ENCODE assay signal across 18 cellular contexts in the genomic region with DNA sequence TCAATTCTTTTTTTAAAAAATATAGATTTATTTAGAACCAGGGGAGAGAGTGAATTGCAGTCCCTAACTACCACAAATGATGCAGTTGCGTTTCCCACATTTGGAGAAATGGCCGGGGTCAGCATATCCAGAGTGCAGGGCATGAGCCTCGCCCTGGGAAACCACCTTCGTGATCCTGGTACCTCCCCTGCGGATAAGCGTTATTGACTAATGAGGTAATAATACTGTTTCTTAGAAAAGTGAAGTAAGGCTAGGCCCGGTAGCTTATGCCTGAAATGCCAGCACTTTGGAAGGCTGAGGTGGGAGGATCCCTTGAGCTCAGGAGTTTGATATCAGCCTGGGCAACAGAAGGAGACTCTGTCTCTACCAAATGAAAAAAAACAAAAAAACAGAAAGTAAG.
DNase-seq lines count a peak whose midpoint lies in the region; ATAC-seq and TF ChIP-seq lines count a peak whose summit lies in the region.
"Had no signal": no experiment of that assay in that cellular context is flagged by ENCODE, and none has a peak within 500 bp of the region (broad histone marks: within the 10 kb centered on the region; RNA-seq: fewer than 3 reads in every experiment).

No MANE protein-coding gene starts in this region.

- intact Hi-C loops in MCF 10A (cut with micrococcal nuclease): no loop called here
- intact Hi-C loops in breast epithelium (cut with DNase I; ENCODE audit: low total_unique reads): no loop called here
- intact Hi-C loops in uterus (cut with DNase I; ENCODE audit: low total_unique reads): no loop called here
- intact Hi-C loops in transverse colon (cut with DNase I; ENCODE audit: low total_unique reads): no loop called here

- 86 to 95% methylated on average over 1 to 7 of the region's 7 CpGs for WGBS in transverse colon (ENCODE audit: low coverage in 1 of 2), 2 donors

- H3K27me3 Mint-ChIP-seq in MCF 10A (ENCODE audit: insufficient read depth, unreplicated experiment) (no peaks in the 10 kb centered on the region), mesothelial cell of epicardium (ENCODE audit: low read depth) (no peaks in the 10 kb centered on the region)

- POLR2A ChIA-PET in MCF 10A (lab: Yijun Ruan, JAX): interaction anchor here (0.9 to 1.8 kb wide), 3 partner anchors 12 to 17 kb away, joined by 3 to 4 read pairs (median 3); no protein-coding TSS in a partner anchor

- CTCF ChIA-PET in MCF 10A (lab: Yijun Ruan, JAX): no interaction called here

- no peak for ATAC-seq in GM18498 (IDR thresholded peaks at IDR 0.05; ENCODE audit: unreplicated experiment)

- TF ChIP-seq EP300 in transverse colon (IDR thresholded peaks at IDR 0.05; ENCODE audit: low read depth): no peak

- in situ Hi-C loops in GM13976 (cut with MboI; ENCODE audit: low sequenced_read_pairs, unreplicated experiment) (no loop called here), transverse colon (cut with MboI; ENCODE audit: low pct_ligation_motif_present in 1 of 4, low pct_unique_long_range_greater_than_20kb in 1 of 4, low sequenced_read_pairs in 3 of 4) (no loop called here)

- TF ChIP-seq CTCF in MCF 10A (IDR thresholded peaks at IDR 0.05; ENCODE audit: unreplicated experiment) (no peak), breast epithelium (IDR thresholded peaks at IDR 0.05) (no peak), mesothelial cell of epicardium (IDR thresholded peaks at IDR 0.05; ENCODE audit: unreplicated experiment) (no peak), uterus (IDR thresholded peaks at IDR 0.05) (no peak), GM13976 (IDR thresholded peaks at IDR 0.05; ENCODE audit: borderline replicate concordance, control extremely low read depth, extremely low read depth, insufficient read depth, missing control alignments) (no peak), transverse colon (IDR thresholded peaks at IDR 0.05) (no peak)

- H3K4me3 Mint-ChIP-seq in MCF 10A (ENCODE audit: unreplicated experiment) (no peak overlapping the region), mesothelial cell of epicardium (no peak overlapping the region)
- H3K4me3 Mint-ChIP-seq: HFFc6 had no signal

- H3K36me3 Mint-ChIP-seq in MCF 10A (ENCODE audit: insufficient read depth, unreplicated experiment) (peaks cover 6% of the 10 kb centered on the region), mesothelial cell of epicardium (no peaks in the 10 kb centered on the region)

- H3K9me3 ChIP-seq in breast epithelium: no peaks in the 10 kb centered on the region
- H3K9me3 ChIP-seq in uterus: no peaks in the 10 kb centered on the region
- no peaks in the 10 kb centered on the region for H3K9me3 ChIP-seq in transverse colon
- H3K9me3 ChIP-seq: BLaER1, MG63, SJSA1 had no signal

- no peak for TF ChIP-seq POLR2A in breast epithelium (IDR thresholded peaks at IDR 0.05)
- no peak for TF ChIP-seq POLR2A in uterus (IDR thresholded peaks at IDR 0.05)
- TF ChIP-seq POLR2A in transverse colon (IDR thresholded peaks at IDR 0.05): no peak

- H3K4me1 Mint-ChIP-seq in MCF 10A (ENCODE audit: insufficient read depth, unreplicated experiment) (peaks cover 29% of the 10 kb centered on the region), mesothelial cell of epicardium (peaks cover 58% of the 10 kb centered on the region)

- no TSS peak for BruUV-seq in MCF 10A (replicated peaks; lab: Mats Ljungman, UMichigan)

- peak overlapping the region; percentile 59 for H3K27ac Mint-ChIP-seq in MCF 10A (ENCODE audit: low read depth, unreplicated experiment)
- H3K27ac Mint-ChIP-seq in mesothelial cell of epicardium: peak overlapping the region; percentile 91
- H3K27ac Mint-ChIP-seq: HFFc6 had no signal

- no peaks in the 10 kb centered on the region for H3K36me3 ChIP-seq in breast epithelium
- H3K36me3 ChIP-seq in uterus: no peaks in the 10 kb centered on the region
- no peaks in the 10 kb centered on the region for H3K36me3 ChIP-seq in transverse colon
- H3K36me3 ChIP-seq: BLaER1, MG63, SJSA1 had no signal

- H3K27ac ChIP-seq in breast epithelium (no peak overlapping the region), uterus (peak overlapping the region; percentile 39 to 94), transverse colon (no peak overlapping the region)
- H3K27ac ChIP-seq: BLaER1, SJSA1 had no signal

- H3K4me1 ChIP-seq in breast epithelium (peaks cover 13% of the 10 kb centered on the region in 2 donors), uterus (peaks cover 9 to 14% of the 10 kb centered on the region in 2 donors), transverse colon (peaks cover 10 to 26% (median 21%) of the 10 kb centered on the region in 4 donors)
- H3K4me1 ChIP-seq: BLaER1 had no signal

- DNase-seq in MCF 10A (ENCODE audit: unreplicated experiment): no peak
- no peak for DNase-seq in breast epithelium (ENCODE audit: low spot score in 2 of 2)
- peak; percentile 43 for DNase-seq in amniotic epithelial cell (ENCODE audit: low read depth)
- DNase-seq in mesothelial cell of epicardium (ENCODE audit: low spot score in 2 of 2, unreplicated experiment in 2 of 2): no peak
- DNase-seq in uterus: no peak
- no peak for DNase-seq in GM13976 (ENCODE audit: low spot score)
- no peak for DNase-seq in transverse colon
- DNase-seq: 8988T; DND-41; GF-D8; HFFc6; MG63; NCI-H1105 treated with DMSO at 0.1 percent for 48 hours; NCI-H1694 treated with DMSO at 0.1 percent for 48 hours; NK-92 treated with Interleukin-12 subunit alpha and Interleukin-12 subunit beta, amount 100 ng/mL, for 24 hours had no signal

- H3K4me3 ChIP-seq in breast epithelium: no peak overlapping the region
- no peak overlapping the region for H3K4me3 ChIP-seq in uterus
- no peak overlapping the region for H3K4me3 ChIP-seq in transverse colon
- H3K4me3 ChIP-seq: BLaER1, MG63, SJSA1 had no signal

- H3K9me3 Mint-ChIP-seq in MCF 10A (ENCODE audit: unreplicated experiment) (no peaks in the 10 kb centered on the region), mesothelial cell of epicardium (no peaks in the 10 kb centered on the region)
- H3K9me3 Mint-ChIP-seq: HFFc6 had no signal

- H3K27me3 ChIP-seq in breast epithelium (no peaks in the 10 kb centered on the region), uterus (no peaks in the 10 kb centered on the region), transverse colon (no peaks in the 10 kb centered on the region)
- H3K27me3 ChIP-seq: BLaER1, MG63, SJSA1 had no signal

Comparison
In these comparisons a context has a peak if more than half of its experiments do, and no peak if none do; other contexts are left out.
1. H3K27ac ChIP-seq: peak in uterus (2 of 2); none in breast epithelium (0 of 2) and transverse colon (0 of 4).